In the genomic region with DNA sequence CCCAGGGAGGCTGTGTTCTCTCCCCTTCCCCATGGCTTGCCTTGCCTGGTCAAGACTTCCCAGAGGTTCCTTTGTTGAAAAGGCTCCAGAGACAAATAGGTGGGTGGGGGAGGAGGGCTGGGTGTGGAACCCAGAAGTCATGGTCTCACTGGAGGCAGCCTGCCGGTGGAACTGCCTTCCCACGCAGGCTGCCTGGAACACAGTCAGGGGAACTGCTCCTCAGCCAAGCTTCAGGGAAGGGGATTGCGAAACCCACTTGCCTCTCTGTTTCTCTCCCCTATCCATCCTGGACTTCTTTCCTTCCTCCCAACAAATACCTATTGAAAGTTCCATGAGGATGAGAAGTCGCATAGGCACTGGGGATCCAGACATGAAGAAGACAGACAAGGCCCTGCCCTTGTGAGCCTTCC, we compare ENCODE assay signal across 14 cellular contexts. TPM values are rescaled to one million over a fixed set of nuclear protein-coding genes. Genes with fewer than 3 reads are reported as not detected.
DNase-seq lines count a peak whose midpoint lies in the region; ATAC-seq and TF ChIP-seq lines count a peak whose summit lies in the region.
"Had no signal": no experiment of that assay in that cellular context is flagged by ENCODE, and none has a peak within 500 bp of the region (broad histone marks: within the 10 kb centered on the region; RNA-seq: fewer than 3 reads in every experiment).

No MANE protein-coding gene starts in this region.

- intact Hi-C loops in left cardiac atrium (cut with DNase I): no loop called here

- DNase-seq in GM10248 (ENCODE audit: extremely low spot score): peak; percentile 3
- DNase-seq in amniotic epithelial cell (ENCODE audit: low read depth): peak; percentile 10
- DNase-seq in left cardiac atrium: peak; percentile 76
- peak; percentile 24 for DNase-seq in skeletal muscle cell (ENCODE audit: low read depth)
- DNase-seq in stimulated activated CD4-positive, alpha-beta T cell treated with anti-CD3 and anti-CD28 coated beads, Interleukin-1b, Interleukin-23, amount 100 ng/mL, for 48 hours: no peak
- DNase-seq in NCI-H748 treated with DMSO at 0.1 percent for 48 hours (lab: John Stamatoyannopoulos, UW): no peak
- DNase-seq in NCI-H510A treated with DMSO at 0.1 percent for 48 hours (lab: John Stamatoyannopoulos, UW): no peak
- DNase-seq: activated naive CD4-positive, alpha-beta T cell treated with anti-CD3 and anti-CD28 coated beads, Interleukin-2, amount 50 U/mL, for 16 hours; GF-D8; NCI-H1105 treated with DMSO at 0.1 percent for 48 hours; NCI-H526 had no signal

- no peak overlapping the region for H3K4me3 ChIP-seq in skeletal muscle cell (ENCODE audit: low read depth, low read length)
- H3K4me3 ChIP-seq: SK-N-MC had no signal

- POLR2A ChIA-PET in GM10248 (lab: Yijun Ruan, JAX): no interaction called here

- no peak for TF ChIP-seq CTCF in GM10248 (IDR thresholded peaks at IDR 0.05; ENCODE audit: control extremely low read depth, extremely low read depth, low read depth, missing control alignments)

- ATAC-seq in left cardiac atrium: peak; percentile 83
- ATAC-seq in HG03565 (IDR thresholded peaks at IDR 0.05; ENCODE audit: unreplicated experiment): no peak

- CTCF ChIA-PET in GM10248 (lab: Yijun Ruan, JAX): no interaction called here

RNA-seq across cellular contexts. Expression of gene MARCO, which starts 31.6 kb away (rescaled TPM):
- total RNA-seq in left cardiac atrium: 10 to 100 TPM; 34.5 to 97.0 TPM
- total RNA-seq: chondrocyte had no signal

Comparison
In these comparisons a context has a peak if more than half of its experiments do, and no peak if none do; other contexts are left out.
1. DNase-seq: peak in GM10248 (single experiment), amniotic epithelial cell (single experiment), left cardiac atrium (single experiment) and skeletal muscle cell (single experiment); none in stimulated activated CD4-positive, alpha-beta T cell treated with anti-CD3 and anti-CD28 coated beads, Interleukin-1b, Interleukin-23, amount 100 ng/mL, for 48 hours (single experiment), NCI-H748 treated with DMSO at 0.1 percent for 48 hours (single experiment) and NCI-H510A treated with DMSO at 0.1 percent for 48 hours (single experiment).